10 cellular contexts compared by ENCODE assay signal in genomic region chr9:104836235-104836634, GRCh38.
DNase-seq lines count a peak whose midpoint lies in the region; ATAC-seq and TF ChIP-seq lines count a peak whose summit lies in the region.
"Had no signal": no experiment of that assay in that cellular context is flagged by ENCODE, and none has a peak within 500 bp of the region (broad histone marks: within the 10 kb centered on the region; RNA-seq: fewer than 3 reads in every experiment).

No MANE protein-coding gene starts in this region.

- H3K9me3 ChIP-seq in subcutaneous abdominal adipose tissue (ENCODE audit: control insufficient read depth in 5 of 5, low read length in 5 of 5): no peaks in the 10 kb centered on the region

- DNase-seq in activated T-cell treated with anti-CD3 and anti-CD28 coated beads, Interleukin-2, amount 50 U/mL, for 24 hours: no peak
- no peak for DNase-seq in activated T-cell treated with anti-CD3 and anti-CD28 coated beads, Interleukin-2, amount 50 U/mL, for 4 hours
- DNase-seq in NCI-H2107 treated with DMSO at 0.1 percent for 48 hours (lab: John Stamatoyannopoulos, UW; ENCODE audit: unreplicated experiment): peak; percentile 61
- peak; percentile 14 to 51 for DNase-seq in cardiac fibroblast (ENCODE audit: low read depth in 2 of 2)
- DNase-seq in activated CD8-positive, alpha-beta memory T cell treated with anti-CD3 and anti-CD28 coated beads, Interleukin-2, amount 50 U/mL, for 48 hours: no peak
- no peak for DNase-seq in activated CD4-positive, alpha-beta T cell treated with anti-CD3 and anti-CD28 coated beads, Interleukin-2, amount 50 U/mL, for 48 hours
- DNase-seq: foreskin keratinocyte, SIG-M5 had no signal

- TF ChIP-seq CTCF in cardiac fibroblast (IDR thresholded peaks at IDR 0.05; ENCODE audit: low read depth, low read length): no peak

- H3K9me3 Mint-ChIP-seq in activated T-cell treated with anti-CD3 and anti-CD28 coated beads, Interleukin-2, amount 50 U/mL, for 24 hours: no peaks in the 10 kb centered on the region
- no peaks in the 10 kb centered on the region for H3K9me3 Mint-ChIP-seq in activated T-cell treated with anti-CD3 and anti-CD28 coated beads, Interleukin-2, amount 50 U/mL, for 4 hours

- H3K27ac Mint-ChIP-seq in activated T-cell treated with anti-CD3 and anti-CD28 coated beads, Interleukin-2, amount 50 U/mL, for 24 hours: peak overlapping the region; percentile 24

- H3K9ac ChIP-seq in subcutaneous abdominal adipose tissue (ENCODE audit: low read length in 5 of 5): no peak overlapping the region

- peaks cover 11% of the 10 kb centered on the region for H3K4me1 Mint-ChIP-seq in activated T-cell treated with anti-CD3 and anti-CD28 coated beads, Interleukin-2, amount 50 U/mL, for 24 hours (ENCODE audit: low read depth)
- peaks cover 9% of the 10 kb centered on the region for H3K4me1 Mint-ChIP-seq in activated T-cell treated with anti-CD3 and anti-CD28 coated beads, Interleukin-2, amount 50 U/mL, for 4 hours (ENCODE audit: low read depth)

- H3K36me3 ChIP-seq in subcutaneous abdominal adipose tissue (ENCODE audit: control insufficient read depth in 5 of 5, insufficient read depth in 5 of 5, low read length in 5 of 5): peaks cover 52 to 92% (median 82%) of the 10 kb centered on the region in 5 donors

- peaks cover 15% of the 10 kb centered on the region for H3K36me3 Mint-ChIP-seq in activated T-cell treated with anti-CD3 and anti-CD28 coated beads, Interleukin-2, amount 50 U/mL, for 24 hours (ENCODE audit: low read depth)
- H3K36me3 Mint-ChIP-seq in activated T-cell treated with anti-CD3 and anti-CD28 coated beads, Interleukin-2, amount 50 U/mL, for 4 hours (ENCODE audit: insufficient read depth): peaks cover 20% of the 10 kb centered on the region

- no peaks in the 10 kb centered on the region for H3K27me3 Mint-ChIP-seq in activated T-cell treated with anti-CD3 and anti-CD28 coated beads, Interleukin-2, amount 50 U/mL, for 24 hours
- H3K27me3 Mint-ChIP-seq in activated T-cell treated with anti-CD3 and anti-CD28 coated beads, Interleukin-2, amount 50 U/mL, for 4 hours (ENCODE audit: low read depth): no peaks in the 10 kb centered on the region

- H3K27ac ChIP-seq in subcutaneous abdominal adipose tissue (ENCODE audit: low read depth, low read length): peak overlapping the region; percentile 52
- H3K27ac ChIP-seq: foreskin keratinocyte had no signal

- H3K4me1 ChIP-seq in subcutaneous abdominal adipose tissue (ENCODE audit: control insufficient read depth in 5 of 5, insufficient read depth in 5 of 5, low read length in 5 of 5): peaks cover 0 to 32% (median 31%) of the 10 kb centered on the region in 5 donors

- no peak for ATAC-seq in activated T-cell treated with anti-CD3 and anti-CD28 coated beads, Interleukin-2, amount 50 U/mL, for 4 hours
- ATAC-seq in GM18519 (IDR thresholded peaks at IDR 0.05; ENCODE audit: low FRiP score, unreplicated experiment): no peak
- ATAC-seq: foreskin keratinocyte had no signal

- no peak overlapping the region for H3K4me3 Mint-ChIP-seq in activated T-cell treated with anti-CD3 and anti-CD28 coated beads, Interleukin-2, amount 50 U/mL, for 24 hours
- H3K4me3 Mint-ChIP-seq in activated T-cell treated with anti-CD3 and anti-CD28 coated beads, Interleukin-2, amount 50 U/mL, for 4 hours: no peak overlapping the region

- H3K4me3 ChIP-seq in cardiac fibroblast (replicated peaks in 1 of 2; ENCODE audit: low read depth in 2 of 2, low read length in 2 of 2): no peak overlapping the region
- no peak overlapping the region for H3K4me3 ChIP-seq in subcutaneous abdominal adipose tissue (ENCODE audit: low read depth in 1 of 5, low read length in 5 of 5)

- no peaks in the 10 kb centered on the region for H3K27me3 ChIP-seq in subcutaneous abdominal adipose tissue (ENCODE audit: control insufficient read depth in 5 of 5, insufficient read depth in 4 of 5, low read length in 5 of 5)
- H3K27me3 ChIP-seq: foreskin keratinocyte had no signal

Comparison
In these comparisons a context has a peak if more than half of its experiments do, and no peak if none do; other contexts are left out.
1. DNase-seq: peak in NCI-H2107 treated with DMSO at 0.1 percent for 48 hours (single experiment) and cardiac fibroblast (2 of 2); none in activated T-cell treated with anti-CD3 and anti-CD28 coated beads, Interleukin-2, amount 50 U/mL, for 24 hours (single experiment), activated T-cell treated with anti-CD3 and anti-CD28 coated beads, Interleukin-2, amount 50 U/mL, for 4 hours (single experiment), activated CD8-positive, alpha-beta memory T cell treated with anti-CD3 and anti-CD28 coated beads, Interleukin-2, amount 50 U/mL, for 48 hours (single experiment) and activated CD4-positive, alpha-beta T cell treated with anti-CD3 and anti-CD28 coated beads, Interleukin-2, amount 50 U/mL, for 48 hours (0 of 2).